Comparison of ENCODE assay signal across 9 cellular contexts in genomic region chr12:93783827-93784226, GRCh38.
DNase-seq lines count a peak whose midpoint lies in the region; ATAC-seq lines count a peak whose summit lies in the region.
"Had no signal": no experiment of that assay in that cellular context is flagged by ENCODE, and none has a peak within 500 bp of the region (broad histone marks: within the 10 kb centered on the region; RNA-seq: fewer than 3 reads in every experiment).

No MANE protein-coding gene starts in this region.

- no peak overlapping the region for H3K23ac ChIP-seq in mesendoderm (ENCODE audit: low read length)

- H4K8ac ChIP-seq in mesendoderm (ENCODE audit: low read depth, low read length): no peak overlapping the region

- peak overlapping the region in 2 of 3 donors; percentile 14 to 72 for H3K4me3 Mint-ChIP-seq in T-cell
- H3K4me3 Mint-ChIP-seq in activated naive CD8-positive, alpha-beta T cell treated with anti-CD3 and anti-CD28 coated beads for 36 hours: peak overlapping the region; percentile 56

- H3K36me3 ChIP-seq in mesendoderm (ENCODE audit: control insufficient read depth, insufficient read depth, low read length) (no peaks in the 10 kb centered on the region), thymus (ENCODE audit: control insufficient read depth, insufficient read depth) (no peaks in the 10 kb centered on the region)

- H3K9ac ChIP-seq in mesendoderm (ENCODE audit: low read length): no peak overlapping the region

- H3K36me3 Mint-ChIP-seq in T-cell: peaks cover 5% of the 10 kb centered on the region
- H3K36me3 Mint-ChIP-seq in activated naive CD8-positive, alpha-beta T cell treated with anti-CD3 and anti-CD28 coated beads for 36 hours: peaks cover 42% of the 10 kb centered on the region

- peaks cover 1% of the 10 kb centered on the region for H3K9me3 ChIP-seq in thymus (ENCODE audit: control insufficient read depth)

- no peak overlapping the region for H4K5ac ChIP-seq in mesendoderm (ENCODE audit: low read length)

- POLR2A ChIA-PET in T-cell (lab: Charles Lee): interaction anchor here in 1 of 2 donors (0.6 kb wide), 2 partner anchors 12 to 341 kb away, joined by 3 to 4 read pairs; no protein-coding TSS in a partner anchor

- H3K27me3 ChIP-seq in mesendoderm (ENCODE audit: insufficient read depth, low read length, poor library complexity) (no peaks in the 10 kb centered on the region), thymus (ENCODE audit: control insufficient read depth, insufficient read depth) (no peaks in the 10 kb centered on the region)

- H3K79me2 ChIP-seq in mesendoderm (ENCODE audit: control insufficient read depth, insufficient read depth, low read length): no peaks in the 10 kb centered on the region

- H3K4me1 Mint-ChIP-seq in T-cell: peaks cover 39 to 60% (median 52%) of the 10 kb centered on the region in 3 donors
- H3K4me1 Mint-ChIP-seq in activated naive CD8-positive, alpha-beta T cell treated with anti-CD3 and anti-CD28 coated beads for 36 hours: peaks cover 48% of the 10 kb centered on the region

- peaks cover 0 to 4% (median 0%) of the 10 kb centered on the region in 3 donors for H3K9me3 Mint-ChIP-seq in T-cell
- peaks cover 8% of the 10 kb centered on the region for H3K9me3 Mint-ChIP-seq in activated naive CD8-positive, alpha-beta T cell treated with anti-CD3 and anti-CD28 coated beads for 36 hours

- CTCF ChIA-PET in T-cell (lab: Charles Lee): no interaction called here

- H3K27ac Mint-ChIP-seq in T-cell: peak overlapping the region; percentile 69 to 78
- H3K27ac Mint-ChIP-seq in activated naive CD8-positive, alpha-beta T cell treated with anti-CD3 and anti-CD28 coated beads for 36 hours: peak overlapping the region; percentile 93

- ATAC-seq in T-cell (replicated peaks in 1 of 4) (peak; percentile 44 to 87 (median 64)), HG02678 (IDR thresholded peaks at IDR 0.05; ENCODE audit: unreplicated experiment) (no peak), GM19351 (IDR thresholded peaks at IDR 0.05; ENCODE audit: unreplicated experiment) (no peak)

- H3K4ac ChIP-seq in mesendoderm (ENCODE audit: low read depth, low read length): no peak overlapping the region

- no peak overlapping the region for H2BK5ac ChIP-seq in mesendoderm (ENCODE audit: low read length)

- H3K79me1 ChIP-seq in mesendoderm (ENCODE audit: low read length): no peaks in the 10 kb centered on the region

- DNase-seq in T-cell (peak in 31 of 34 experiments; percentile 2 to 61 (median 32)), mesendoderm (no peak), dedifferentiated amniotic fluid mesenchymal stem cell (ENCODE audit: extremely low spot score) (no peak), NCI-H748 (lab: John Stamatoyannopoulos, UW; ENCODE audit: unreplicated experiment) (no peak)
- peak; percentile 48 for DNase-seq in activated naive CD8-positive, alpha-beta T cell treated with anti-CD3 and anti-CD28 coated beads for 36 hours
- DNase-seq: NCI-H1048 had no signal

- no peak overlapping the region for H2BK15ac ChIP-seq in mesendoderm (replicated peaks; ENCODE audit: low read depth)

- no peak overlapping the region for H2AK5ac ChIP-seq in mesendoderm (ENCODE audit: low read length)

- H3K4me1 ChIP-seq in mesendoderm (ENCODE audit: control insufficient read depth, low read depth, low read length) (no peaks in the 10 kb centered on the region), thymus (ENCODE audit: control insufficient read depth, insufficient read depth, low read length) (peaks cover 20% of the 10 kb centered on the region)

- no CpG with 5 or more reads among the region's 9 CpGs for WGBS in mesendoderm (ENCODE audit: extremely low coverage, insufficient coverage, low lambda C conversion rate)
- WGBS in thymus: 8% methylated on average over 9 of the region's 9 CpGs

- no peak overlapping the region for H2BK120ac ChIP-seq in mesendoderm (ENCODE audit: low read depth, low read length)

- H3K4me3 ChIP-seq in mesendoderm (ENCODE audit: low read length) (no peak overlapping the region), thymus (ENCODE audit: low read length) (no peak overlapping the region)

- H3K56ac ChIP-seq in mesendoderm (ENCODE audit: low read length): peak overlapping the region; percentile 42

- H3K18ac ChIP-seq in mesendoderm (ENCODE audit: low read length): no peak overlapping the region

- no peak overlapping the region for H3K27ac ChIP-seq in mesendoderm (ENCODE audit: low read depth, low read length)
- H3K27ac ChIP-seq in thymus (ENCODE audit: low read depth): peak overlapping the region; percentile 1

- no peaks in the 10 kb centered on the region for H3K27me3 Mint-ChIP-seq in T-cell
- H3K27me3 Mint-ChIP-seq in activated naive CD8-positive, alpha-beta T cell treated with anti-CD3 and anti-CD28 coated beads for 36 hours: no peaks in the 10 kb centered on the region

- H3K4me2 ChIP-seq in mesendoderm (ENCODE audit: low read length): no peak overlapping the region

Comparison
In these comparisons a context has a peak if more than half of its experiments do, and no peak if none do; other contexts are left out.
1. ATAC-seq: peak in T-cell (4 of 4); none in HG02678 (single experiment) and GM19351 (single experiment).
2. DNase-seq: peak in T-cell (31 of 34) and activated naive CD8-positive, alpha-beta T cell treated with anti-CD3 and anti-CD28 coated beads for 36 hours (single experiment); none in mesendoderm (single experiment), dedifferentiated amniotic fluid mesenchymal stem cell (single experiment) and NCI-H748 (single experiment).